ENCODE assay signal across 8 cellular contexts in genomic region chr7:42227523-42227922, GRCh38. TPM values are rescaled to one million over a fixed set of nuclear protein-coding genes. Genes with fewer than 3 reads are reported as not detected.
A peak's percentile ranks its signal among the peaks of the same experiment; 100 is the strongest.
DNase-seq lines count a peak whose midpoint lies in the region; ATAC-seq and TF ChIP-seq lines count a peak whose summit lies in the region.

No MANE protein-coding gene starts in this region.

- peaks cover 45% of the 10 kb centered on the region for H3K27me3 Mint-ChIP-seq in activated CD8-positive, alpha-beta T cell treated with anti-CD3 and anti-CD28 coated beads, Interleukin-2, amount 10 ng/mL, durations not matched to agents 7 days and 5 days (ENCODE audit: low read depth)

- no peaks in the 10 kb centered on the region for H3K36me3 ChIP-seq in heart right ventricle
- no peaks in the 10 kb centered on the region for H3K36me3 ChIP-seq in kidney epithelial cell (ENCODE audit: control insufficient read depth, insufficient read depth, low read length)
- H3K36me3 ChIP-seq in uterus: no peaks in the 10 kb centered on the region
- no peaks in the 10 kb centered on the region for H3K36me3 ChIP-seq in PC-9 (ENCODE audit: low read depth)

- peaks cover 0 to 44% (median 13%) of the 10 kb centered on the region in 7 donors for H3K27me3 ChIP-seq in heart right ventricle
- peaks cover 2% of the 10 kb centered on the region for H3K27me3 ChIP-seq in kidney epithelial cell (ENCODE audit: control insufficient read depth, insufficient read depth, low read length)
- no peaks in the 10 kb centered on the region for H3K27me3 ChIP-seq in uterus
- peaks cover 78% of the 10 kb centered on the region for H3K27me3 ChIP-seq in PC-9 (ENCODE audit: insufficient read depth, low read depth)

- no peak for TF ChIP-seq POLR2A in uterus (IDR thresholded peaks at IDR 0.05)

- H3K36me3 Mint-ChIP-seq in activated CD8-positive, alpha-beta T cell treated with anti-CD3 and anti-CD28 coated beads, Interleukin-2, amount 10 ng/mL, durations not matched to agents 7 days and 5 days (ENCODE audit: low read depth): no peaks in the 10 kb centered on the region

- intact Hi-C loops in heart right ventricle (cut with DNase I): loop anchor here in 1 of 10 donors (10.0 kb wide), 1 partner anchor 63 kb away; no protein-coding TSS in a partner anchor
- intact Hi-C loops in Right ventricle myocardium superior (cut with DNase I): no loop called here
- intact Hi-C loops in uterus (cut with DNase I; ENCODE audit: low total_unique reads): no loop called here
- intact Hi-C loops in PC-9 (cut with micrococcal nuclease; ENCODE audit: unreplicated experiment): no loop called here

- H3K9me3 ChIP-seq in heart right ventricle (no peaks in the 10 kb centered on the region), uterus (no peaks in the 10 kb centered on the region), PC-9 (ENCODE audit: insufficient read depth, low read depth) (no peaks in the 10 kb centered on the region)

- H3K4me2 ChIP-seq in PC-9: no peak overlapping the region

- no peak for TF ChIP-seq CTCF in heart right ventricle (IDR thresholded peaks at IDR 0.05)
- TF ChIP-seq CTCF in kidney epithelial cell (IDR thresholded peaks at IDR 0.05; ENCODE audit: insufficient read depth, low read length, poor library complexity, severe bottlenecking): no peak
- no peak for TF ChIP-seq CTCF in uterus (IDR thresholded peaks at IDR 0.05)
- TF ChIP-seq CTCF in PC-9 (conservative IDR thresholded peaks at IDR 0.05): no peak

- H3K4me3 ChIP-seq in heart right ventricle (peak overlapping the region in 8 of 10 donors; percentile 7 to 50 (median 38)), kidney epithelial cell (ENCODE audit: low read depth, low read length) (peak overlapping the region; percentile 30), uterus (peak overlapping the region; percentile 35 to 37), PC-9 (no peak overlapping the region)

- WGBS in heart right ventricle, 2 donors: 61 to 76% methylated on average over 14 of the region's 14 CpGs

- no peaks in the 10 kb centered on the region for H3F3A ChIP-seq in PC-9 (ENCODE audit: insufficient read depth, low read depth)

- H3K4me1 ChIP-seq in heart right ventricle: peaks cover 0 to 23% (median 0%) of the 10 kb centered on the region in 9 donors
- H3K4me1 ChIP-seq in uterus: peaks cover 0 to 7% of the 10 kb centered on the region in 2 donors
- no peaks in the 10 kb centered on the region for H3K4me1 ChIP-seq in PC-9 (replicated peaks; ENCODE audit: insufficient read depth)

- H3K9me2 ChIP-seq in PC-9 (ENCODE audit: insufficient read depth): no peaks in the 10 kb centered on the region

- H3K4me1 Mint-ChIP-seq in activated CD8-positive, alpha-beta T cell treated with anti-CD3 and anti-CD28 coated beads, Interleukin-2, amount 10 ng/mL, durations not matched to agents 7 days and 5 days (ENCODE audit: low read depth): peaks cover 6% of the 10 kb centered on the region

- no peak overlapping the region for H3K27ac Mint-ChIP-seq in activated CD8-positive, alpha-beta T cell treated with anti-CD3 and anti-CD28 coated beads, Interleukin-2, amount 10 ng/mL, durations not matched to agents 7 days and 5 days

- no TSS peak for BruUV-seq in PC-9 (replicated peaks; lab: Mats Ljungman, UMichigan)

- no peaks in the 10 kb centered on the region for H3K79me2 ChIP-seq in PC-9 (ENCODE audit: low read depth)

- peak overlapping the region; percentile 51 for H3K4me3 Mint-ChIP-seq in activated CD8-positive, alpha-beta T cell treated with anti-CD3 and anti-CD28 coated beads, Interleukin-2, amount 10 ng/mL, durations not matched to agents 7 days and 5 days

- POLR2A ChIA-PET in activated CD8-positive, alpha-beta T cell treated with anti-CD3 and anti-CD28 coated beads, Interleukin-2, amount 10 ng/mL, durations not matched to agents 7 days and 5 days (lab: Charles Lee): no interaction called here
- POLR2A ChIA-PET in PC-9 (lab: Charles Lee; ENCODE audit: unreplicated experiment): no interaction called here

- CTCF ChIA-PET in activated CD8-positive, alpha-beta T cell treated with anti-CD3 and anti-CD28 coated beads, Interleukin-2, amount 10 ng/mL, durations not matched to agents 7 days and 5 days (lab: Charles Lee): no interaction called here
- CTCF ChIA-PET in PC-9 (lab: Charles Lee): no interaction called here

- no peak overlapping the region for H2AFZ ChIP-seq in PC-9

- no peaks in the 10 kb centered on the region for H4K20me1 ChIP-seq in PC-9 (ENCODE audit: insufficient read depth)

- no peak overlapping the region for H3K27ac ChIP-seq in heart right ventricle
- peak overlapping the region; percentile 63 to 68 for H3K27ac ChIP-seq in uterus
- no peak overlapping the region for H3K27ac ChIP-seq in PC-9

- DNase-seq in heart right ventricle (no peak), Right ventricle myocardium superior (no peak), kidney epithelial cell (ENCODE audit: low read depth) (no peak), uterus (no peak), PC-9 (no peak), SHP77 (lab: John Stamatoyannopoulos, UW) (no peak), GDM1 (lab: John Stamatoyannopoulos, UW) (no peak)
- DNase-seq in activated CD8-positive, alpha-beta T cell treated with anti-CD3 and anti-CD28 coated beads, Interleukin-2, amount 10 ng/mL, durations not matched to agents 7 days and 5 days: peak; percentile 51

- ATAC-seq in heart right ventricle (peak in 1 of 8 donors; percentile 17), Right ventricle myocardium superior (ENCODE audit: poor library complexity) (no peak)
- peak; percentile 68 for ATAC-seq in activated CD8-positive, alpha-beta T cell treated with anti-CD3 and anti-CD28 coated beads, Interleukin-2, amount 10 ng/mL, durations not matched to agents 7 days and 5 days

- no peaks in the 10 kb centered on the region for H3K9me3 Mint-ChIP-seq in activated CD8-positive, alpha-beta T cell treated with anti-CD3 and anti-CD28 coated beads, Interleukin-2, amount 10 ng/mL, durations not matched to agents 7 days and 5 days (ENCODE audit: insufficient read depth)

RNA-seq across cellular contexts. Expression of gene GLI3, which starts 9.5 kb away (rescaled TPM):
- total RNA-seq in heart right ventricle: 1 to 10 TPM; 2.7 to 9.1 (median 5.5) TPM
- under 1 TPM; 0.51 to 0.77 TPM for polyA plus RNA-seq in heart right ventricle
- 3.3 TPM for total RNA-seq in Right ventricle myocardium superior
- total RNA-seq in activated CD8-positive, alpha-beta T cell treated with anti-CD3 and anti-CD28 coated beads, Interleukin-2, amount 10 ng/mL, durations not matched to agents 7 days and 5 days: not detected
- 6.2 and 7.3 TPM in 2 replicates for total RNA-seq in kidney epithelial cell
- 100 to 1,000 TPM in 1 of 4 donors, 10 to 100 TPM in 3; 16.5 to 105 (median 22.6) TPM for total RNA-seq in uterus
- not detected in 2 replicates for total RNA-seq in PC-9 (2021)

Comparison
In these comparisons a context has a peak if more than half of its experiments do, and no peak if none do; other contexts are left out.
1. H3K27ac ChIP-seq: peak in uterus (2 of 2); none in heart right ventricle (0 of 10) and PC-9 (single experiment).